Comparison of ENCODE assay signal across 24 cellular contexts in genomic region chr4:115918149-115918548, GRCh38.
"Had no signal": no experiment of that assay in that cellular context is flagged by ENCODE, and none has a peak within 500 bp of the region (broad histone marks: within the 10 kb centered on the region; RNA-seq: fewer than 3 reads in every experiment).

No MANE protein-coding gene starts in this region.

- H3K36me3 ChIP-seq: colonic mucosa, gastrocnemius medialis, left ventricle myocardium inferior, prostate gland, thyroid gland, upper lobe of right lung had no signal

- H3K9me3 ChIP-seq: colonic mucosa, gastrocnemius medialis, left ventricle myocardium inferior, prostate gland, thyroid gland, upper lobe of right lung had no signal

- H3K4me1 ChIP-seq: colonic mucosa, gastrocnemius medialis, left ventricle myocardium inferior, prostate gland, thyroid gland, upper lobe of right lung had no signal

- FAIRE-seq: bronchial epithelial cell, endothelial cell of umbilical vein had no signal

- H3K27me3 ChIP-seq: colonic mucosa, gastrocnemius medialis, thyroid gland, upper lobe of right lung had no signal

- DNase-seq: activated CD4-positive, alpha-beta memory T cell treated with anti-CD3 and anti-CD28 coated beads, Interleukin-2, amount 10 ng/mL, durations not matched to agents 7 days and 5 days; activated CD4-positive, alpha-beta T cell treated with anti-CD3 and anti-CD28 coated beads for 48 hours; activated effector memory CD4-positive, alpha-beta T cell treated with anti-CD3 and anti-CD28 coated beads, Interleukin-2, amount 50 U/mL, for 16 hours; activated naive CD4-positive, alpha-beta T cell treated with anti-CD3 and anti-CD28 coated beads, Interleukin-2, amount 10 ng/mL, durations not matched to agents 7 days and 5 days; activated T-cell treated with anti-CD3 and anti-CD28 coated beads, Interleukin-2, amount 50 U/mL, for 72 hours; amygdala; colonic mucosa; dorsolateral prefrontal cortex; effector memory CD8-positive, alpha-beta T cell; gastrocnemius medialis; hippocampal formation; kidney glomerular epithelial cell; left ventricle myocardium inferior; mammary epithelial cell; midbrain; natural killer cell; stimulated activated CD4-positive, alpha-beta T cell treated with anti-CD3 and anti-CD28 coated beads, Interleukin-12 subunit alpha, Interleukin-12 subunit beta, amount 100 ng/mL, for 4 hours; substantia nigra; thyroid gland; upper lobe of right lung had no signal

- ATAC-seq: activated T-cell treated with anti-CD3 and anti-CD28 coated beads, Interleukin-2, amount 50 U/mL, for 72 hours; effector memory CD8-positive, alpha-beta T cell; esophagus mucosa; gastrocnemius medialis; natural killer cell; upper lobe of right lung had no signal

- H3K27ac ChIP-seq: colonic mucosa, dorsolateral prefrontal cortex, gastrocnemius medialis, left ventricle myocardium inferior, prostate gland, thyroid gland, upper lobe of right lung had no signal

- H3K4me3 ChIP-seq: colonic mucosa, dorsolateral prefrontal cortex, gastrocnemius medialis, left ventricle myocardium inferior, prostate gland, thyroid gland, upper lobe of right lung had no signal
